25 cellular contexts compared by ENCODE assay signal in the genomic region with DNA sequence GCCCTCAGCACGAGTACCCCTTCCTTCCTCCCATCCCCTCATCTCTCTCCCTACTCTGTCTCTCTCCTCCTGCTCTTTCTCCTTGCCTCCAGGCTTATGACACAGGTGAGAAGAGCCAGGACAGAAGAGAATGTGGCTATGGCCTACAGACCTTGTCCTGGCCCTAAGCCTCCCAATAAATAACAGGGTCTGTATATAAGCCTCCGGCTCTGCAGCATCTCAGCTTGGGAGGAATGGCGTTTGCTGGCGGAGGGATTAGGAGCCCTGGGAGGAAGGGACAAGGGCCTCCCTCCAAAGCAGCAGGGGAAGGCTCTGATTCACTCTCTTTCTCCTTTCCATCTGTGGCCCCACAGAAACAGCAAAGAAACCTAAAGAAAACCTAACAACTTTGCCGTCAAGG. TPM values are rescaled to one million over a fixed set of nuclear protein-coding genes. Genes with fewer than 3 reads are reported as not detected.
DNase-seq lines count a peak whose midpoint lies in the region; ATAC-seq and TF ChIP-seq lines count a peak whose summit lies in the region.
"Had no signal": no experiment of that assay in that cellular context is flagged by ENCODE, and none has a peak within 500 bp of the region (broad histone marks: within the 10 kb centered on the region; RNA-seq: fewer than 3 reads in every experiment).

No MANE protein-coding gene starts in this region.

- ATAC-seq in GM21360 (IDR thresholded peaks at IDR 0.05; ENCODE audit: unreplicated experiment), result no peak
- ATAC-seq: naive thymus-derived CD8-positive, alpha-beta T cell; right lobe of liver; SK-N-SH treated with all-trans-retinoic acid at 6 μM for 48 hours had no signal

- H3K27me3 Mint-ChIP-seq in activated CD4-positive, alpha-beta T cell treated with anti-CD3 and anti-CD28 coated beads, Interleukin-2, amount 10 ng/mL, durations not matched to agents 7 days and 5 days, result peaks cover 19% of the 10 kb centered on the region

- no peak overlapping the region for H2AFZ ChIP-seq in PC-9

- H3K36me3 Mint-ChIP-seq in activated CD4-positive, alpha-beta T cell treated with anti-CD3 and anti-CD28 coated beads, Interleukin-2, amount 10 ng/mL, durations not matched to agents 7 days and 5 days (ENCODE audit: low read depth), result no peaks in the 10 kb centered on the region
- H3K36me3 Mint-ChIP-seq: activated naive CD4-positive, alpha-beta T cell treated with anti-CD3 and anti-CD28 coated beads, Interleukin-2, amount 10 ng/mL, durations not matched to agents 7 days and 5 days; CD4-positive, alpha-beta memory T cell; naive thymus-derived CD8-positive, alpha-beta T cell had no signal

- H3K27ac ChIP-seq in muscle layer of colon (ENCODE audit: low read depth, low read length) (peak overlapping the region; percentile 0), PC-9 (no peak overlapping the region)
- H3K27ac ChIP-seq: 22Rv1, parathyroid adenoma, right lobe of liver, thyroid gland had no signal

- no peaks in the 10 kb centered on the region for H3K79me2 ChIP-seq in PC-9 (ENCODE audit: low read depth)
- H3K79me2 ChIP-seq: parathyroid adenoma had no signal

- H3K4me3 ChIP-seq in astrocyte of the spinal cord (ENCODE audit: low read depth, low read length) (no peak overlapping the region), muscle layer of colon (ENCODE audit: low read depth in 1 of 2, low read length in 2 of 2) (no peak overlapping the region), PC-9 (no peak overlapping the region), HAP-1 (no peak overlapping the region)
- H3K4me3 ChIP-seq: right lobe of liver, thyroid gland had no signal

- H3K9me2 ChIP-seq in PC-9 (ENCODE audit: insufficient read depth), result no peaks in the 10 kb centered on the region

- in situ Hi-C loops in astrocyte of the spinal cord (cut with HindIII; ENCODE audit: low sequenced_read_pairs) (no loop called here), HAP-1 (cut with MboI; ENCODE audit: low sequenced_read_pairs) (no loop called here)

- peaks cover 3% of the 10 kb centered on the region; the same call in 1 of the 2 replicates for H3F3A ChIP-seq in PC-9 (ENCODE audit: insufficient read depth, low read depth)

- H3K4me3 Mint-ChIP-seq in activated CD4-positive, alpha-beta T cell treated with anti-CD3 and anti-CD28 coated beads, Interleukin-2, amount 10 ng/mL, durations not matched to agents 7 days and 5 days, result no peak overlapping the region
- H3K4me3 Mint-ChIP-seq: activated CD4-positive, alpha-beta T cell treated with anti-CD3 and anti-CD28 coated beads, Interleukin-2, amount 10 ng/mL, durations not matched to agents 24 days and 14 days; activated naive CD4-positive, alpha-beta T cell treated with anti-CD3 and anti-CD28 coated beads, Interleukin-2, amount 10 ng/mL, durations not matched to agents 7 days and 5 days; central memory CD8-positive, alpha-beta T cell; naive thymus-derived CD8-positive, alpha-beta T cell; stimulated activated naive CD8-positive, alpha-beta T cell treated with anti-CD3 and anti-CD28 coated beads, Interleukin-15, Interleukin-2, amounts not matched to agents 100 ng/mL and 50 ng/mL, for 24 hours had no signal

- BruUV-seq in PC-9 (replicated peaks; lab: Mats Ljungman, UMichigan), result no TSS peak

- intact Hi-C loops in PC-9 (cut with micrococcal nuclease; ENCODE audit: unreplicated experiment), result no loop called here

- TF ChIP-seq CTCF in astrocyte of the spinal cord (IDR thresholded peaks at IDR 0.05; ENCODE audit: low read depth, low read length) (no peak), PC-9 (conservative IDR thresholded peaks at IDR 0.05) (no peak)

- CTCF ChIA-PET in activated CD4-positive, alpha-beta T cell treated with anti-CD3 and anti-CD28 coated beads, Interleukin-2, amount 10 ng/mL, durations not matched to agents 7 days and 5 days (lab: Charles Lee), result interaction anchor here (0.7 kb wide), 1 partner anchor 18 kb away, joined by 3 read pairs; no protein-coding TSS in a partner anchor
- CTCF ChIA-PET in PC-9 (lab: Charles Lee), result interaction anchor here (0.6 kb wide), 1 partner anchor 1148 kb away, joined by 3 read pairs; no protein-coding TSS in a partner anchor

- H3K9me3 Mint-ChIP-seq in activated CD4-positive, alpha-beta T cell treated with anti-CD3 and anti-CD28 coated beads, Interleukin-2, amount 10 ng/mL, durations not matched to agents 7 days and 5 days, result no peaks in the 10 kb centered on the region
- H3K9me3 Mint-ChIP-seq: activated CD4-positive, alpha-beta T cell treated with anti-CD3 and anti-CD28 coated beads, Interleukin-2, amount 10 ng/mL, durations not matched to agents 24 days and 14 days; activated naive CD4-positive, alpha-beta T cell treated with anti-CD3 and anti-CD28 coated beads, Interleukin-2, amount 10 ng/mL, durations not matched to agents 7 days and 5 days; CD4-positive, alpha-beta memory T cell; central memory CD8-positive, alpha-beta T cell; naive thymus-derived CD8-positive, alpha-beta T cell; stimulated activated naive CD8-positive, alpha-beta T cell treated with anti-CD3 and anti-CD28 coated beads, Interleukin-15, Interleukin-2, amounts not matched to agents 100 ng/mL and 50 ng/mL, for 24 hours had no signal

- H3K4me2 ChIP-seq in PC-9, result no peak overlapping the region

- DNase-seq in DMS 273 (lab: John Stamatoyannopoulos, UW; ENCODE audit: unreplicated experiment) (peak; percentile 17), DMS 273 treated with DMSO at 0.1 percent for 48 hours (lab: John Stamatoyannopoulos, UW) (no peak), astrocyte of the spinal cord (ENCODE audit: low read depth, low spot score) (peak; percentile 52), PC-9 (no peak), HAP-1 (ENCODE audit: low spot score in 2 of 2) (no peak)
- no peak for DNase-seq in activated CD4-positive, alpha-beta T cell treated with anti-CD3 and anti-CD28 coated beads, Interleukin-2, amount 10 ng/mL, durations not matched to agents 7 days and 5 days
- DNase-seq: activated CD4-positive, alpha-beta T cell treated with anti-CD3 and anti-CD28 coated beads, Interleukin-2, amount 10 ng/mL, durations not matched to agents 24 days and 14 days; activated naive CD4-positive, alpha-beta T cell treated with anti-CD3 and anti-CD28 coated beads, Interleukin-2, amount 10 ng/mL, durations not matched to agents 7 days and 5 days; CD4-positive, alpha-beta memory T cell; Karpas-422; mammary epithelial cell; naive thymus-derived CD8-positive, alpha-beta T cell; NCI-H1048; NCI-H187 treated with DMSO at 0.1 percent for 48 hours; NCI-H774; right lobe of liver; T-helper 2 cell; thyroid gland had no signal

- H3K9ac ChIP-seq in muscle layer of colon (ENCODE audit: low read length), result no peak overlapping the region
- H3K9ac ChIP-seq: parathyroid adenoma had no signal

- H3K27ac Mint-ChIP-seq in activated CD4-positive, alpha-beta T cell treated with anti-CD3 and anti-CD28 coated beads, Interleukin-2, amount 10 ng/mL, durations not matched to agents 7 days and 5 days, result no peak overlapping the region
- H3K27ac Mint-ChIP-seq: activated CD4-positive, alpha-beta T cell treated with anti-CD3 and anti-CD28 coated beads, Interleukin-2, amount 10 ng/mL, durations not matched to agents 24 days and 14 days; activated naive CD4-positive, alpha-beta T cell treated with anti-CD3 and anti-CD28 coated beads, Interleukin-2, amount 10 ng/mL, durations not matched to agents 7 days and 5 days; CD4-positive, alpha-beta memory T cell; stimulated activated naive CD8-positive, alpha-beta T cell treated with anti-CD3 and anti-CD28 coated beads, Interleukin-15, Interleukin-2, amounts not matched to agents 100 ng/mL and 50 ng/mL, for 24 hours had no signal

- POLR2A ChIA-PET in activated CD4-positive, alpha-beta T cell treated with anti-CD3 and anti-CD28 coated beads, Interleukin-2, amount 10 ng/mL, durations not matched to agents 7 days and 5 days (lab: Charles Lee), result no interaction called here
- POLR2A ChIA-PET in PC-9 (lab: Charles Lee; ENCODE audit: unreplicated experiment), result interaction anchor here (0.6 kb wide), 1 partner anchor 102 kb away, joined by 8 read pairs; no protein-coding TSS in a partner anchor

- H3K4me1 Mint-ChIP-seq in activated CD4-positive, alpha-beta T cell treated with anti-CD3 and anti-CD28 coated beads, Interleukin-2, amount 10 ng/mL, durations not matched to agents 7 days and 5 days, result no peaks in the 10 kb centered on the region
- H3K4me1 Mint-ChIP-seq: activated CD4-positive, alpha-beta T cell treated with anti-CD3 and anti-CD28 coated beads, Interleukin-2, amount 10 ng/mL, durations not matched to agents 24 days and 14 days; activated naive CD4-positive, alpha-beta T cell treated with anti-CD3 and anti-CD28 coated beads, Interleukin-2, amount 10 ng/mL, durations not matched to agents 7 days and 5 days; CD4-positive, alpha-beta memory T cell; central memory CD8-positive, alpha-beta T cell; naive thymus-derived CD8-positive, alpha-beta T cell had no signal

- H3K27me3 ChIP-seq in muscle layer of colon (ENCODE audit: control insufficient read depth in 1 of 2, insufficient read depth in 2 of 2, low read length in 2 of 2) (no peaks in the 10 kb centered on the region), PC-9 (ENCODE audit: insufficient read depth, low read depth) (no peaks in the 10 kb centered on the region), HAP-1 (ENCODE audit: low read depth) (no peaks in the 10 kb centered on the region)
- H3K27me3 ChIP-seq: right lobe of liver, thyroid gland had no signal

- H3K4me1 ChIP-seq in muscle layer of colon (ENCODE audit: insufficient read depth, low read length) (peaks cover 47% of the 10 kb centered on the region), PC-9 (replicated peaks; ENCODE audit: insufficient read depth) (0 out of 2 replicates have a peak, but pooled peaks cover 4% of the 10 kb centered on the region), HAP-1 (no peaks in the 10 kb centered on the region)
- H3K4me1 ChIP-seq: right lobe of liver had no signal

- H3K36me3 ChIP-seq in muscle layer of colon (ENCODE audit: insufficient read depth, low read length) (no peaks in the 10 kb centered on the region), PC-9 (ENCODE audit: low read depth) (no peaks in the 10 kb centered on the region), HAP-1 (replicated peaks) (no peaks in the 10 kb centered on the region)
- H3K36me3 ChIP-seq: right lobe of liver, thyroid gland had no signal

- no peaks in the 10 kb centered on the region for H3K9me3 ChIP-seq in muscle layer of colon (ENCODE audit: low read length)
- H3K9me3 ChIP-seq in PC-9 (ENCODE audit: insufficient read depth, low read depth), result no peaks in the 10 kb centered on the region
- H3K9me3 ChIP-seq in HAP-1, result no peaks in the 10 kb centered on the region
- H3K9me3 ChIP-seq: right lobe of liver, thyroid gland had no signal

- H4K20me1 ChIP-seq in PC-9 (ENCODE audit: insufficient read depth), result no peaks in the 10 kb centered on the region

RNA-seq across cellular contexts. Expression of gene COL13A1, which starts 45.8 kb away (rescaled TPM):
- not detected for total RNA-seq in activated CD4-positive, alpha-beta T cell treated with anti-CD3 and anti-CD28 coated beads, Interleukin-2, amount 10 ng/mL, durations not matched to agents 7 days and 5 days
- 0.73 and 1.6 TPM in 2 replicates for total RNA-seq in PC-9 (2021)
- total RNA-seq: activated CD4-positive, alpha-beta T cell treated with anti-CD3 and anti-CD28 coated beads, Interleukin-2, amount 10 ng/mL, durations not matched to agents 24 days and 14 days; CD4-positive, alpha-beta memory T cell; naive thymus-derived CD8-positive, alpha-beta T cell had no signal

Comparison
In these comparisons a context has a peak if more than half of its experiments do, and no peak if none do; other contexts are left out.
1. DNase-seq: peak in DMS 273 (single experiment) and astrocyte of the spinal cord (single experiment); none in DMS 273 treated with DMSO at 0.1 percent for 48 hours (single experiment), activated CD4-positive, alpha-beta T cell treated with anti-CD3 and anti-CD28 coated beads, Interleukin-2, amount 10 ng/mL, durations not matched to agents 7 days and 5 days (single experiment), PC-9 (0 of 2) and HAP-1 (0 of 2).